9 cellular contexts compared by ENCODE assay signal in the genomic region with DNA sequence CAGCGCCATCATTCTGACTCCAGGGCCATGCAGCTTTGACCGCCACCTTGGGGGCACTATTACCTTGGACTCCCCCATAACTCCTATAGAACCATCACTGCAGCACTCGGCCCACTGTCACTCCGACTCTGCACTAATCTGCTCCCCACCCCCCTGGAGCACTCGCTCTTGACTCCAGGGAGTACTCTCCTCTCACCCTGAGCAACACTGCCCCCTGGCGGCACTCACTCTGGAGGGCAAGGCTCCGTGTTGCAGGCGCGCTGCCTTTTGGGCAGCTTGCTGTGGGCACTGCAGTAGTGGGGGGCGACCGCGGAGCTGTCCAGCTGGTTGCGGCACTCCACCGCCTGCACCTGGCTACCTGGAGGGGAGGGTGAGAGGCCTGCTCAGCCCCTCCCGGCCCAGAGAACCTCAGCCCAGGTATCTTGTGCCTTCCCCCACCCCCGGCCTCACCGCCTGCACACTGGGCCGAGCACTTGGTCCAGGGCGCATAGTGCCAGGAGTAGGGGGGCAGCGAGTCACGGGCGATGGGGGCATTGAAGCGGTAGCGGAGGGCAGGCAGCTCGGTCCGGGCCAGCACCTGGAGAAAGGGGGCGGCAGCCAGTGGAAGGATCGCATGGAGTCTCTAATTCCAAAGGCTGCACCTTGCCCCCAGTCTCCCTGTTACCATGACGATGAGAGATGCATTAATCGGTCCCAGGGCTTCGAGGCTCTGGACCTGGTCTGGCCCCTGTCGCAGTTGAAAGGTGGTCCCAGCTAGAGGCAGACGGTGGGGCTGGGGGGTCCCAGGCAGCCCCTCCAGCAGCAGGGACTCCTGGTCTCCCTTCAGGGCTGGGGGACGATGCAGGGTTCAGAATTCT. TPM values are rescaled to one million over a fixed set of nuclear protein-coding genes. Genes with fewer than 3 reads are reported as not detected.
A peak's percentile ranks its signal among the peaks of the same experiment; 100 is the strongest.
DNase-seq lines count a peak whose midpoint lies in the region; ATAC-seq, FAIRE-seq and TF ChIP-seq lines count a peak whose summit lies in the region.
"Had no signal": no experiment of that assay in that cellular context is flagged by ENCODE, and none has a peak within 500 bp of the region (broad histone marks: within the 10 kb centered on the region; RNA-seq: fewer than 3 reads in every experiment).

No MANE protein-coding gene starts in this region.

- no TSS peak for BruUV-seq in HepG2 (replicated peaks; lab: Mats Ljungman, UMichigan)

- H3K4me1 ChIP-seq in HepG2 (ENCODE audit: insufficient read depth, low read length) = peaks cover 12% of the 10 kb centered on the region; the same call in 1 of the 2 replicates

- H3K27me3 ChIP-seq in SU-DHL-6 (ENCODE audit: low read length) = no peaks in the 10 kb centered on the region
- H3K27me3 ChIP-seq in HepG2 (ENCODE audit: control insufficient read depth in 1 of 2, insufficient read depth in 2 of 2, low read length in 2 of 2) = peaks cover 1 to 3% of the 10 kb centered on the region in 2 experiments; a peak in 1 of 5 replicates

- H3K9ac ChIP-seq in SU-DHL-6 (ENCODE audit: low read length) = no peak overlapping the region
- H3K9ac ChIP-seq in HepG2 (ENCODE audit: insufficient read depth, low read depth, low read length) = no peak overlapping the region

- FAIRE-seq in HepG2 (lab: Jason Lieb, UNC) = no peak

- peak; percentile 72 for ATAC-seq in HepG2

- no peaks in the 10 kb centered on the region for H4K20me1 ChIP-seq in SU-DHL-6 (ENCODE audit: low read depth, low read length)
- no peaks in the 10 kb centered on the region for H4K20me1 ChIP-seq in HepG2 (ENCODE audit: insufficient read depth, low read length)

- H3K4me2 ChIP-seq in SU-DHL-6 (ENCODE audit: low read depth, low read length, poor library complexity, severe bottlenecking) (no peak overlapping the region), HepG2 (ENCODE audit: low read depth, low read length) (no peak overlapping the region)

- CTCF ChIA-PET in HepG2 (lab: Yijun Ruan, JAX; ENCODE audit: low intra/inter-chr PET ratio, low total read pairs) = no interaction called here

- H3K79me2 ChIP-seq in SU-DHL-6 (ENCODE audit: insufficient read depth, low read length) (no peaks in the 10 kb centered on the region), HepG2 (ENCODE audit: insufficient read depth, low read length) (no peaks in the 10 kb centered on the region)

- POLR2A ChIA-PET in HepG2 (lab: Yijun Ruan, JAX) = no interaction called here

- no peak for TF ChIP-seq RAD21 in HepG2 (CRISPR knock-in tag; IDR thresholded peaks at IDR 0.05)

- H3K4me3 ChIP-seq in SU-DHL-6 (ENCODE audit: insufficient read depth, low read length, poor library complexity, severe bottlenecking) (no peak overlapping the region), astrocyte of the cerebellum (ENCODE audit: low read depth, low read length) (no peak overlapping the region), HepG2 (replicated peaks in 1 of 3; ENCODE audit: insufficient read depth in 1 of 3, low read depth in 2 of 3, low read length in 3 of 3) (no peak overlapping the region)
- H3K4me3 ChIP-seq: HAP-1 had no signal

- H3K9me3 ChIP-seq in SU-DHL-6 (ENCODE audit: insufficient read depth, low read length) (no peaks in the 10 kb centered on the region), HepG2 (ENCODE audit: low read length) (no peaks in the 10 kb centered on the region)

- TF ChIP-seq POLR2A in HepG2 (IDR thresholded peaks at IDR 0.05; ENCODE audit: insufficient read depth in 1 of 2, low read depth in 2 of 2, low read length in 2 of 2) = no peak

- no peaks in the 10 kb centered on the region for H3K36me3 ChIP-seq in SU-DHL-6 (ENCODE audit: low read length)
- H3K36me3 ChIP-seq in HepG2 (replicated peaks in 1 of 2; ENCODE audit: control insufficient read depth in 1 of 2, insufficient read depth in 2 of 2, low read length in 2 of 2) = no peaks in the 10 kb centered on the region
- H3K36me3 ChIP-seq: HAP-1 had no signal

- TF ChIP-seq CTCF in GM20000 (IDR thresholded peaks at IDR 0.05; ENCODE audit: extremely low read depth, missing control alignments) (peak; percentile 50), SU-DHL-6 (IDR thresholded peaks at IDR 0.05; ENCODE audit: insufficient read depth, low read length, poor library complexity, severe bottlenecking) (peak; percentile 48), astrocyte of the cerebellum (IDR thresholded peaks at IDR 0.05; ENCODE audit: low read depth, low read length, missing control alignments) (peak; percentile 67), HepG2 (CRISPR knock-in tag; IDR thresholded peaks at IDR 0.05) (peak; percentile 82)

- in situ Hi-C loops in astrocyte of the cerebellum (cut with HindIII; ENCODE audit: low sequenced_read_pairs) (no loop called here), HepG2 (cut with HindIII; ENCODE audit: extremely low pct_ligation_motif_present, low pct_unique_long_range_greater_than_20kb) (no loop called here)

- TF ChIP-seq EP300 in HepG2 (IDR thresholded peaks at IDR 0.05; ENCODE audit: low read depth in 2 of 2, low read length in 2 of 2) (no peak), HepG2 (CRISPR knock-in tag; IDR thresholded peaks at IDR 0.05; ENCODE audit: borderline replicate concordance) (no peak)

- no peak overlapping the region for H2AFZ ChIP-seq in SU-DHL-6 (ENCODE audit: low read depth, low read length, severe bottlenecking)
- no peak overlapping the region for H2AFZ ChIP-seq in HepG2 (ENCODE audit: low read length)

- intact Hi-C loops in HepG2 (cut with micrococcal nuclease; ENCODE audit: unreplicated experiment) = no loop called here

- no peaks in the 10 kb centered on the region for H3K9me2 ChIP-seq in SU-DHL-6 (replicated peaks; ENCODE audit: insufficient read depth, low read length)

- WGBS in HepG2 (ENCODE audit: low lambda C conversion rate) = 40% methylated on average over 9 of the region's 34 CpGs

- H3F3A ChIP-seq in SU-DHL-6 (ENCODE audit: insufficient read depth) = no peaks in the 10 kb centered on the region

- H3K27ac ChIP-seq in SU-DHL-6 (ENCODE audit: low read depth, low read length) = no peak overlapping the region
- no peak overlapping the region for H3K27ac ChIP-seq in HepG2 (ENCODE audit: extremely low read length, insufficient read depth, low read length)

- DNase-seq in AG08396 (ENCODE audit: low spot score) (peak; percentile 62), GM20000 (ENCODE audit: low spot score) (peak; percentile 74), astrocyte of the cerebellum (ENCODE audit: low read depth) (no peak), HepG2 (ENCODE audit: low spot score) (peak; percentile 28), HCEC 1CT (no peak), globus pallidus (ENCODE audit: low spot score) (no peak), SK-N-DZ (ENCODE audit: low spot score) (no peak)

RNA-seq across cellular contexts. Expression of gene MYO1F, which starts 8.9 kb away (rescaled TPM):
- total RNA-seq in HepG2 (2016; rRNA removed; fragmentation: Illumina TruSeq; extraction: Trizol) = 0.09 and 0.13 TPM in 2 replicates
- total RNA-seq in HepG2 (2016; cell fraction: cytosol; rRNA removed; fragmentation: Illumina TruSeq; extraction: Trizol; ENCODE audit: low read depth) = 0.20 and 0.26 TPM in 2 replicates
- 0.11 and 0.16 TPM in 2 replicates for total RNA-seq in HepG2 (2016; cell fraction: insoluble cytoplasmic fraction; rRNA removed; fragmentation: Illumina TruSeq; extraction: Trizol)
- total RNA-seq in HepG2 (2016; cell fraction: membrane; rRNA removed; fragmentation: Illumina TruSeq; extraction: Trizol) = 0.21 and 0.80 TPM in 2 replicates
- total RNA-seq in HepG2 (2016; cell fraction: nucleus; rRNA removed; fragmentation: Illumina TruSeq; extraction: Trizol) = not detected in 2 replicates
- 0.13 and 0.34 TPM in 2 replicates for polyA plus RNA-seq in HepG2 (2011; rRNA removed)
- 0.13 and 0.30 TPM in 2 replicates for polyA plus RNA-seq in HepG2 (2011; cell fraction: cytosol; rRNA removed)
- 0.40 and 0.64 TPM in 2 replicates for polyA plus RNA-seq in HepG2 (2011; cell fraction: nucleus; rRNA removed)
- 0.42 and 1.5 TPM in 2 replicates for polyA plus RNA-seq in HepG2 (2012)
- 0.25 and 0.37 TPM in 2 replicates for polyA plus RNA-seq in HepG2 (2016; cell fraction: cytosol; fragmentation: Illumina TruSeq; extraction: Trizol; ENCODE audit: low read depth)
- 0.16 TPM in 1 of 2 replicates, not detected in the other for polyA plus RNA-seq in HepG2 (2016; cell fraction: insoluble cytoplasmic fraction; fragmentation: Illumina TruSeq; extraction: Trizol; ENCODE audit: low read depth)
- polyA plus RNA-seq in HepG2 (2016; cell fraction: membrane; fragmentation: Illumina TruSeq; extraction: Trizol; ENCODE audit: low read depth) = 0.32 and 0.36 TPM in 2 replicates
- 0.17 and 0.21 TPM in 2 replicates for polyA plus RNA-seq in HepG2 (2016; cell fraction: nucleus; fragmentation: Illumina TruSeq; extraction: Trizol; ENCODE audit: insufficient read depth, low read depth)
- polyA minus RNA-seq in HepG2 (2011; rRNA and poly(A)+ RNA removed; ENCODE audit: low replicate concordance) = 0.42 and 0.63 TPM in 2 replicates
- polyA minus RNA-seq in HepG2 (2011; cell fraction: cytosol; rRNA and poly(A)+ RNA removed) = not detected in 2 replicates
- not detected in 2 replicates for polyA minus RNA-seq in HepG2 (2011; cell fraction: nucleus; rRNA and poly(A)+ RNA removed)
- 0.06 TPM in 1 of 2 replicates, not detected in the other for polyA plus RNA-seq in SK-N-DZ (2014; cell fraction: cytosol; rRNA removed)
- polyA plus RNA-seq in SK-N-DZ (2014; cell fraction: nucleus; rRNA removed) = 0.41 TPM in 1 of 2 replicates, not detected in the other

RNA-seq across cellular contexts. Expression of gene ADAMTS10, which starts 24.4 kb away (rescaled TPM):
- total RNA-seq in HepG2 (2016; rRNA removed; fragmentation: Illumina TruSeq; extraction: Trizol) = 0.49 TPM in 1 of 2 replicates, not detected in the other
- total RNA-seq in HepG2 (2016; cell fraction: cytosol; rRNA removed; fragmentation: Illumina TruSeq; extraction: Trizol; ENCODE audit: low read depth) = not detected in 2 replicates
- total RNA-seq in HepG2 (2016; cell fraction: insoluble cytoplasmic fraction; rRNA removed; fragmentation: Illumina TruSeq; extraction: Trizol) = 0.24 TPM in 1 of 2 replicates, not detected in the other
- total RNA-seq in HepG2 (2016; cell fraction: membrane; rRNA removed; fragmentation: Illumina TruSeq; extraction: Trizol) = not detected in 2 replicates
- 1.2 TPM in 1 of 2 replicates, not detected in the other for total RNA-seq in HepG2 (2016; cell fraction: nucleus; rRNA removed; fragmentation: Illumina TruSeq; extraction: Trizol)
- polyA plus RNA-seq in HepG2 (2011; rRNA removed) = 1.7 and 3.0 TPM in 2 replicates
- 0.46 and 0.68 TPM in 2 replicates for polyA plus RNA-seq in HepG2 (2011; cell fraction: cytosol; rRNA removed)
- 33.0 and 37.3 TPM in 2 replicates for polyA plus RNA-seq in HepG2 (2011; cell fraction: nucleus; rRNA removed)
- polyA plus RNA-seq in HepG2 (2012) = 2.1 and 3.0 TPM in 2 replicates
- polyA plus RNA-seq in HepG2 (2016; cell fraction: cytosol; fragmentation: Illumina TruSeq; extraction: Trizol; ENCODE audit: low read depth) = not detected in 2 replicates
- polyA plus RNA-seq in HepG2 (2016; cell fraction: insoluble cytoplasmic fraction; fragmentation: Illumina TruSeq; extraction: Trizol; ENCODE audit: low read depth) = not detected in 2 replicates
- not detected in 2 replicates for polyA plus RNA-seq in HepG2 (2016; cell fraction: membrane; fragmentation: Illumina TruSeq; extraction: Trizol; ENCODE audit: low read depth)
- polyA plus RNA-seq in HepG2 (2016; cell fraction: nucleus; fragmentation: Illumina TruSeq; extraction: Trizol; ENCODE audit: insufficient read depth, low read depth) = 0.67 and 1.2 TPM in 2 replicates
- 1.9 and 2.8 TPM in 2 replicates for polyA minus RNA-seq in HepG2 (2011; rRNA and poly(A)+ RNA removed; ENCODE audit: low replicate concordance)
- 0.79 TPM in 1 of 2 replicates, not detected in the other for polyA minus RNA-seq in HepG2 (2011; cell fraction: cytosol; rRNA and poly(A)+ RNA removed)
- polyA minus RNA-seq in HepG2 (2011; cell fraction: nucleus; rRNA and poly(A)+ RNA removed) = 7.1 and 8.1 TPM in 2 replicates
- polyA plus RNA-seq in SK-N-DZ (2014; cell fraction: cytosol; rRNA removed) = 5.5 and 12.6 TPM in 2 replicates
- polyA plus RNA-seq in SK-N-DZ (2014; cell fraction: nucleus; rRNA removed) = 89.9 and 104 TPM in 2 replicates

RNA-seq across cellular contexts. Expression of gene NFILZ, which starts 44.3 kb away (rescaled TPM):
- total RNA-seq in HepG2 (2016; rRNA removed; fragmentation: Illumina TruSeq; extraction: Trizol) = not detected in 2 replicates
- total RNA-seq in HepG2 (2016; cell fraction: cytosol; rRNA removed; fragmentation: Illumina TruSeq; extraction: Trizol; ENCODE audit: low read depth) = not detected in 2 replicates
- not detected in 2 replicates for total RNA-seq in HepG2 (2016; cell fraction: insoluble cytoplasmic fraction; rRNA removed; fragmentation: Illumina TruSeq; extraction: Trizol)
- not detected in 2 replicates for total RNA-seq in HepG2 (2016; cell fraction: membrane; rRNA removed; fragmentation: Illumina TruSeq; extraction: Trizol)
- total RNA-seq in HepG2 (2016; cell fraction: nucleus; rRNA removed; fragmentation: Illumina TruSeq; extraction: Trizol) = not detected in 2 replicates
- not detected in 2 replicates for polyA plus RNA-seq in HepG2 (2011; rRNA removed)
- not detected in 2 replicates for polyA plus RNA-seq in HepG2 (2011; cell fraction: cytosol; rRNA removed)
- not detected in 2 replicates for polyA plus RNA-seq in HepG2 (2011; cell fraction: nucleus; rRNA removed)
- not detected in 2 replicates for polyA plus RNA-seq in HepG2 (2012)
- not detected in 2 replicates for polyA plus RNA-seq in HepG2 (2016; cell fraction: cytosol; fragmentation: Illumina TruSeq; extraction: Trizol; ENCODE audit: low read depth)
- not detected in 2 replicates for polyA plus RNA-seq in HepG2 (2016; cell fraction: insoluble cytoplasmic fraction; fragmentation: Illumina TruSeq; extraction: Trizol; ENCODE audit: low read depth)
- not detected in 2 replicates for polyA plus RNA-seq in HepG2 (2016; cell fraction: membrane; fragmentation: Illumina TruSeq; extraction: Trizol; ENCODE audit: low read depth)
- not detected in 2 replicates for polyA plus RNA-seq in HepG2 (2016; cell fraction: nucleus; fragmentation: Illumina TruSeq; extraction: Trizol; ENCODE audit: insufficient read depth, low read depth)
- polyA minus RNA-seq in HepG2 (2011; rRNA and poly(A)+ RNA removed; ENCODE audit: low replicate concordance) = not detected in 2 replicates
- polyA minus RNA-seq in HepG2 (2011; cell fraction: cytosol; rRNA and poly(A)+ RNA removed) = not detected in 2 replicates
- polyA minus RNA-seq in HepG2 (2011; cell fraction: nucleus; rRNA and poly(A)+ RNA removed) = not detected in 2 replicates
- polyA plus RNA-seq in SK-N-DZ (2014; cell fraction: cytosol; rRNA removed) = not detected in 2 replicates
- not detected in 2 replicates for polyA plus RNA-seq in SK-N-DZ (2014; cell fraction: nucleus; rRNA removed)

Comparison
In these comparisons a context has a peak if more than half of its experiments do, and no peak if none do; other contexts are left out.
1. DNase-seq: peak in AG08396 (single experiment), GM20000 (single experiment) and HepG2 (single experiment); none in astrocyte of the cerebellum (single experiment), HCEC 1CT (single experiment), globus pallidus (single experiment) and SK-N-DZ (single experiment).
2. Peak in every context shown above with its lines, with median percentiles within 50 percentile points of each other: CTCF ChIP-seq.